Comparison of ENCODE assay signal across 16 cellular contexts in genomic region chr5:141669519-141669918, GRCh38. TPM values are rescaled to one million over a fixed set of nuclear protein-coding genes. Genes with fewer than 3 reads are reported as not detected.
A peak's percentile ranks its signal among the peaks of the same experiment; 100 is the strongest.
DNase-seq lines count a peak whose midpoint lies in the region; ATAC-seq and TF ChIP-seq lines count a peak whose summit lies in the region.
"Had no signal": no experiment of that assay in that cellular context is flagged by ENCODE, and none has a peak within 500 bp of the region (broad histone marks: within the 10 kb centered on the region; RNA-seq: fewer than 3 reads in every experiment).

No MANE protein-coding gene starts in this region.

- peaks cover 93% of the 10 kb centered on the region for H3K36me3 ChIP-seq in neutrophil
- H3K36me3 ChIP-seq: sigmoid colon had no signal

- H3K4me1 ChIP-seq in neutrophil (ENCODE audit: control insufficient read depth in 1 of 2, insufficient read depth in 1 of 2, low read depth in 1 of 2, low read length in 1 of 2) = peaks cover 8 to 10% of the 10 kb centered on the region in 2 experiments

- H3K9me3 Mint-ChIP-seq in HFFc6 = no peaks in the 10 kb centered on the region

- 0 out of 2 replicates have a peak overlapping the region, but pooled peaks have one; percentile 5 for H3K27ac Mint-ChIP-seq in HFFc6
- H3K27ac Mint-ChIP-seq: B cell had no signal

- TF ChIP-seq CTCF in GM12864 (IDR thresholded peaks at IDR 0.05; ENCODE audit: low read depth, low read length, missing control alignments) = peak; percentile 22
- TF ChIP-seq CTCF in HFFc6 (IDR thresholded peaks at IDR 0.05) = peak; percentile 39; the same call in 1 of the 2 replicates
- TF ChIP-seq CTCF in astrocyte of the cerebellum (IDR thresholded peaks at IDR 0.05; ENCODE audit: low read depth, low read length, missing control alignments) = peak; percentile 3
- TF ChIP-seq CTCF in neutrophil (IDR thresholded peaks at IDR 0.05) = no peak
- no peak for TF ChIP-seq CTCF in omental fat pad (IDR thresholded peaks at IDR 0.05)

- H3K9me3 ChIP-seq in neutrophil = no peaks in the 10 kb centered on the region
- H3K9me3 ChIP-seq: sigmoid colon had no signal

- H3K36me3 Mint-ChIP-seq in HFFc6 (ENCODE audit: low read depth) = 0 out of 2 replicates have a peak, but pooled peaks cover 5% of the 10 kb centered on the region

- no peaks in the 10 kb centered on the region for H3K27me3 ChIP-seq in neutrophil
- H3K27me3 ChIP-seq: sigmoid colon had no signal

- peak overlapping the region; percentile 35 for H3K27ac ChIP-seq in neutrophil
- H3K27ac ChIP-seq: KMS-11, sigmoid colon had no signal

- ATAC-seq in omental fat pad (ENCODE audit: low FRiP score) = no peak
- ATAC-seq: esophagus mucosa had no signal

- H3K4me1 Mint-ChIP-seq in HFFc6 (ENCODE audit: low read depth) = no peaks in the 10 kb centered on the region

- H3K4me3 ChIP-seq in GM12864 (ENCODE audit: low read depth, low read length) (no peak overlapping the region), astrocyte of the cerebellum (ENCODE audit: low read depth, low read length) (no peak overlapping the region), neutrophil (ENCODE audit: low read depth in 1 of 2, low read length in 1 of 2) (no peak overlapping the region)
- H3K4me3 ChIP-seq: sigmoid colon had no signal

- peaks cover 3% of the 10 kb centered on the region; the same call in 1 of the 2 replicates for H3K27me3 Mint-ChIP-seq in HFFc6 (ENCODE audit: insufficient read depth)

- DNase-seq in GM12864 (ENCODE audit: low read depth) (no peak), HFFc6 (no peak), astrocyte of the cerebellum (ENCODE audit: low read depth) (no peak), NCI-H82 treated with DMSO at 0.1 percent for 48 hours (lab: John Stamatoyannopoulos, UW; ENCODE audit: unreplicated experiment) (no peak), omental fat pad (ENCODE audit: low spot score) (no peak), GDM1 (lab: John Stamatoyannopoulos, UW) (no peak)
- DNase-seq: activated naive CD4-positive, alpha-beta T cell treated with anti-CD3 and anti-CD28 coated beads, Interleukin-2, amount 50 U/mL, for 16 hours; islet precursor cell; NCI-H1436; NCI-H2227 treated with DMSO at 0.1 percent for 48 hours; sigmoid colon; T-helper 9 cell had no signal

- no peak overlapping the region for H3K4me3 Mint-ChIP-seq in HFFc6
- H3K4me3 Mint-ChIP-seq: B cell had no signal

- in situ Hi-C loops in astrocyte of the cerebellum (cut with HindIII; ENCODE audit: low sequenced_read_pairs) = no loop called here

RNA-seq across cellular contexts. Expression of gene ARAP3, which starts 12.5 kb away (rescaled TPM):
- total RNA-seq in HFFc6 (2021; fragmentation: NEBNext Ultra II Directional; extraction: Animal tissue kit (Norgen Biotek cat#: 25700)) = 10 to 100 TPM in 5 of 6 experiments, 1 to 10 TPM in 1; 9.0 to 14.7 (median 13.2) TPM
- 10 to 100 TPM in 1 of 4 donors, 1 to 10 TPM in 3; 2.6 to 36.1 (median 9.1) TPM for total RNA-seq in omental fat pad

RNA-seq across cellular contexts. Expression of gene FCHSD1, which starts 18.3 kb away (rescaled TPM):
- total RNA-seq in HFFc6 (2021; fragmentation: NEBNext Ultra II Directional; extraction: Animal tissue kit (Norgen Biotek cat#: 25700)) = 10 to 100 TPM; 20.8 to 31.7 (median 25.3) TPM
- 10 to 100 TPM; 11.2 to 19.7 (median 15.5) TPM for total RNA-seq in omental fat pad

RNA-seq across cellular contexts. Expression of gene RELL2, which starts 32.7 kb away (rescaled TPM):
- total RNA-seq in HFFc6 (2021; fragmentation: NEBNext Ultra II Directional; extraction: Animal tissue kit (Norgen Biotek cat#: 25700)) = 1 to 10 TPM; 2.2 to 4.4 (median 3.0) TPM
- total RNA-seq in omental fat pad = 1 to 10 TPM; 1.0 to 4.3 (median 2.9) TPM

RNA-seq across cellular contexts. Expression of gene HDAC3, which starts 32.9 kb away (rescaled TPM):
- 10 to 100 TPM; 52.1 to 63.7 (median 55.1) TPM for total RNA-seq in HFFc6 (2021; fragmentation: NEBNext Ultra II Directional; extraction: Animal tissue kit (Norgen Biotek cat#: 25700))
- 10 to 100 TPM; 31.5 to 50.6 (median 38.5) TPM for total RNA-seq in omental fat pad

RNA-seq across cellular contexts. Expression of gene DIAPH1, which starts 50.7 kb away (rescaled TPM):
- total RNA-seq in HFFc6 (2021; fragmentation: NEBNext Ultra II Directional; extraction: Animal tissue kit (Norgen Biotek cat#: 25700)) = 100 to 1,000 TPM; 105 to 119 (median 109) TPM
- 10 to 100 TPM; 35.5 to 93.2 (median 47.9) TPM for total RNA-seq in omental fat pad

Comparison
In these comparisons a context has a peak if more than half of its experiments do, and no peak if none do; other contexts are left out.
1. CTCF ChIP-seq: peak in GM12864 (single experiment), HFFc6 (single experiment) and astrocyte of the cerebellum (single experiment); none in neutrophil (single experiment) and omental fat pad (0 of 3).